Comparison of ENCODE assay signal across 32 cellular contexts in the genomic region with DNA sequence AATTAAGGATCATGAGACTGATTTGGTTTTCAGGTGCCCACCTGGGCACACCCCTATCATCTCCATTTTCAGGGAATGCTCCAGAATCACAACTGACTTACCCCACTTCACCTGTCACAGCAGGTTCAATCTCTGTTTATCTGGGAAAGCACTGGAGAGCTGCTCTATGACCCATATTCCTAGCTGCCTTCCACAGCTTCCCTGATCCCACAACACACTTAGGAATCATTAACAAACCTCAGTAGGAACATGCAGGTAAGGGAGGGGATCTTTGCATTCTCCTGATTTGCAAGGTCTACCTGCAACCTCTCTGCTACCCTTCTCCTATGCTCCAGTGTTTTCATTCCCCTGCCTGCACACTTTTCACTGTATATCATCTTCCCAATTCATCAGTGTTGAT. TPM values are rescaled to one million over a fixed set of nuclear protein-coding genes. Genes with fewer than 3 reads are reported as not detected.
"Had no signal": no experiment of that assay in that cellular context is flagged by ENCODE, and none has a peak within 500 bp of the region (broad histone marks: within the 10 kb centered on the region; RNA-seq: fewer than 3 reads in every experiment).

No MANE protein-coding gene starts in this region.

- H3K4me3 Mint-ChIP-seq: activated B cell treated with CpG ODN at 0.5 μM for 24 hours; activated CD4-positive, alpha-beta memory T cell treated with anti-CD3 and anti-CD28 coated beads, Interleukin-2, amount 10 ng/mL, durations not matched to agents 7 days and 5 days; activated CD8-positive, alpha-beta memory T cell treated with anti-CD3 and anti-CD28 coated beads, Interleukin-2, amount 10 ng/mL, durations not matched to agents 7 days and 5 days; activated naive CD4-positive, alpha-beta T cell treated with anti-CD3 and anti-CD28 coated beads, Interleukin-2, amount 10 ng/mL, durations not matched to agents 7 days and 5 days; activated naive CD8-positive, alpha-beta T cell had no signal

- H3K27ac ChIP-seq: brain microvascular endothelial cell, VCaP had no signal

- H3K27me3 ChIP-seq: brain microvascular endothelial cell, MG63 had no signal

- DNase-seq: activated B cell treated with CpG ODN at 0.5 μM for 24 hours; activated CD4-positive, alpha-beta memory T cell treated with anti-CD3 and anti-CD28 coated beads, Interleukin-2, amount 10 ng/mL, durations not matched to agents 7 days and 5 days; activated CD4-positive, alpha-beta T cell treated with anti-CD3 and anti-CD28 coated beads for 4 hours; activated CD4-positive, CD25-positive, alpha-beta regulatory T cell treated with anti-CD3 and anti-CD28 coated beads, Interleukin-2, amount 50 U/mL, for 72 hours; activated CD8-positive, alpha-beta memory T cell treated with anti-CD3 and anti-CD28 coated beads for 24 hours; activated CD8-positive, alpha-beta memory T cell treated with anti-CD3 and anti-CD28 coated beads, Interleukin-2, amount 10 ng/mL, durations not matched to agents 7 days and 5 days; activated CD8-positive, alpha-beta memory T cell treated with anti-CD3 and anti-CD28 coated beads, Interleukin-2, amount 50 U/mL, for 48 hours; activated effector memory CD4-positive, alpha-beta T cell treated with Interleukin-2 at 50 U/mL for 16 hours; activated naive CD4-positive, alpha-beta T cell treated with anti-CD3 and anti-CD28 coated beads, Interleukin-2, amount 10 ng/mL, durations not matched to agents 7 days and 5 days; activated T-cell treated with anti-CD3 and anti-CD28 coated beads, Interleukin-2, amount 50 U/mL, for 48 hours; amniotic stem cell; aorta; brain microvascular endothelial cell; Kasumi-1; KG1; MG63; MV-4-11; NCI-H1092; NCI-H1436 treated with DMSO at 0.1 percent for 48 hours; NCI-H1694 treated with DMSO at 0.1 percent for 48 hours; NCI-H2029; NCI-H345; NCI-H524 treated with DMSO at 0.1 percent for 48 hours; PC-3; Right ventricle myocardium superior; SW 1271; T-helper 1 cell; T-helper 2 cell; T-helper 9 cell had no signal

- H3K4me1 Mint-ChIP-seq: activated B cell treated with CpG ODN at 0.5 μM for 24 hours; activated CD4-positive, alpha-beta memory T cell treated with anti-CD3 and anti-CD28 coated beads, Interleukin-2, amount 10 ng/mL, durations not matched to agents 7 days and 5 days; activated CD8-positive, alpha-beta memory T cell treated with anti-CD3 and anti-CD28 coated beads, Interleukin-2, amount 10 ng/mL, durations not matched to agents 7 days and 5 days; activated naive CD4-positive, alpha-beta T cell treated with anti-CD3 and anti-CD28 coated beads, Interleukin-2, amount 10 ng/mL, durations not matched to agents 7 days and 5 days had no signal

- H3K36me3 ChIP-seq: brain microvascular endothelial cell, MG63 had no signal

- H3K4me3 ChIP-seq: MG63 had no signal

- H3K27ac Mint-ChIP-seq: activated B cell treated with CpG ODN at 0.5 μM for 24 hours; activated CD4-positive, alpha-beta memory T cell treated with anti-CD3 and anti-CD28 coated beads, Interleukin-2, amount 10 ng/mL, durations not matched to agents 7 days and 5 days; activated CD8-positive, alpha-beta memory T cell treated with anti-CD3 and anti-CD28 coated beads, Interleukin-2, amount 10 ng/mL, durations not matched to agents 7 days and 5 days; activated naive CD4-positive, alpha-beta T cell treated with anti-CD3 and anti-CD28 coated beads, Interleukin-2, amount 10 ng/mL, durations not matched to agents 7 days and 5 days; activated naive CD8-positive, alpha-beta T cell had no signal

- ATAC-seq: activated CD8-positive, alpha-beta memory T cell treated with anti-CD3 and anti-CD28 coated beads, Interleukin-2, amount 10 ng/mL, durations not matched to agents 7 days and 5 days; PC-3 had no signal

RNA-seq across cellular contexts. Expression of a gene that starts 18.7 kb away (rescaled TPM):
- total RNA-seq: activated B cell treated with CpG ODN at 0.5 μM for 24 hours; activated CD4-positive, alpha-beta memory T cell treated with anti-CD3 and anti-CD28 coated beads, Interleukin-2, amount 10 ng/mL, durations not matched to agents 7 days and 5 days; activated CD8-positive, alpha-beta memory T cell treated with anti-CD3 and anti-CD28 coated beads, Interleukin-2, amount 10 ng/mL, durations not matched to agents 7 days and 5 days; aorta; NCI-H460; PC-3; Right ventricle myocardium superior had no signal

RNA-seq across cellular contexts. Expression of a gene that starts 23.6 kb away (rescaled TPM):
- total RNA-seq: activated CD4-positive, alpha-beta memory T cell treated with anti-CD3 and anti-CD28 coated beads, Interleukin-2, amount 10 ng/mL, durations not matched to agents 7 days and 5 days had no signal
